1 cellular context compared by ENCODE assay signal in the genomic region with DNA sequence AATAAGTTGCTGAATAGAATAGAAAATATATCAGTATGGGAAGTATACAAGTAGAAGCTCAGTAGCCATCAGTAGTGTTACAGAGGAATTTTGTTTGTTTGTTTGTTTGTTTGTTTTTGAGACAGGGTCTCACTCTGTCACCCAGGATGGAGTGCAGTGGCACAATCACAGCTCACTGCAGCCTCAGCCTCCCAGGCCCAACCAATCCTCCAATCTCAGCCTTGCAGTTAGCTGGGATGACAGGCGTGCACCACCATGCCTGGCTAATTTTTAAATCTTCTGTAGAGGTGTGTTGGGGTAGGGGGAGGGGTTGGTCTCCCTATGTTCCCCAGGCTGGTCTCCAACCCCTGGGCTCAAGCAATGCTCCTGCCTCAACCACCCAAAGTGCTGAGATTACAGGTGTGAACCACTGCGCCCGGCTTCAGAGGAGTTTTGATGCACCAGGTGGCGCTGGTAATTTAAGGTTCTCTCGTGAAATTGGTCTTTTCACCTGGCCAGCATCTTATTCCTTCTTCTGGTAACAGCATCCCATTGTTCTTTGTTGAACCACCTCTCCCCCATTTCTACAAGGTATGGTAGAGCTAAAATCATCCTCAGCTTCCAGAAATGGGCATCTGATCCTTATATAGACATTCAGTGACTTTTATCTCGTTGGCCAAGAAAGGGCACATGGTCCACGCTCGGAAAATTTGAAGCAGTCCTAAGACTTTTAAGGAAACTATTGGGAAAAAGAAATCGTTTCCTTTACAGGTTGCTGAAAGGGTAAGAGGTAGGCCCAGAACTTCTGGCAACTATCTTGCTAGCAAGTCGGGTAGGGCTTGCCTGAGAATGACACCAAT.
TF ChIP-seq lines count a peak whose summit lies in the region.

No MANE protein-coding gene starts in this region.

TF ChIP-seq in K562, 482 proteins besides CTCF, POLR2A, EP300 and RAD21 (continued from another document):
- TF ChIP-seq, protein P1, sequence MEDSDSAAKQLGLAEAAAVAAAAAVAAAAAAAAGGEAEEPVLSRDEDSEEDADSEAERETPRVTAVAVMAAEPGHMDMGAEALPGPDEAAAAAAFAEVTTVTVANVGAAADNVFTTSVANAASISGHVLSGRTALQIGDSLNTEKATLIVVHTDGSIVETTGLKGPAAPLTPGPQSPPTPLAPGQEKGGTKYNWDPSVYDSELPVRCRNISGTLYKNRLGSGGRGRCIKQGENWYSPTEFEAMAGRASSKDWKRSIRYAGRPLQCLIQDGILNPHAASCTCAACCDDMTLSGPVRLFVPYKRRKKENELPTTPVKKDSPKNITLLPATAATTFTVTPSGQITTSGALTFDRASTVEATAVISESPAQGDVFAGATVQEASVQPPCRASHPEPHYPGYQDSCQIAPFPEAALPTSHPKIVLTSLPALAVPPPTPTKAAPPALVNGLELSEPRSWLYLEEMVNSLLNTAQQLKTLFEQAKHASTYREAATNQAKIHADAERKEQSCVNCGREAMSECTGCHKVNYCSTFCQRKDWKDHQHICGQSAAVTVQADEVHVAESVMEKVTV (CRISPR knock-in tag; IDR thresholded peaks at IDR 0.05): peak; percentile 84
